9 cellular contexts compared by ENCODE assay signal in the genomic region with DNA sequence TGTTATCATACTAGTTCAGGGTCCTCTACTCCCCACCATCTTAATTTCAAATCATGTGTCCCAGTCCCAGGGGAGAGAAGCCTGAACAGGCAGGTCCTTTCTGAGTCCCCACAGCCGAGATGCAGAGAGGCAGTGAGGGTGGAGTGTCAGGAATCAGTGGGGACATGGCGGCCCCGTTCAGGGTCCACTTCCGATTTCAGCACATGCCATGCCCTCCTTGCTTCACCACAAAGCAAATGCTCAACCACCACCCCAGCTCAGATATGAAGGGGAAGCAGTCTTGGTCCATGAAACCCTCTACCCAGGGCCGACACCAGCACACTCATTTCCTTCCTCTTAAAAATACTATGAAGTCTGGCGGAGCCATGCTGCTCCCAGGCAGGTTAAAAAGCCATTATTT. TPM values are rescaled to one million over a fixed set of nuclear protein-coding genes. Genes with fewer than 3 reads are reported as not detected.
DNase-seq lines count a peak whose midpoint lies in the region; ATAC-seq and TF ChIP-seq lines count a peak whose summit lies in the region.
"Had no signal": no experiment of that assay in that cellular context is flagged by ENCODE, and none has a peak within 500 bp of the region (broad histone marks: within the 10 kb centered on the region; RNA-seq: fewer than 3 reads in every experiment).

No MANE protein-coding gene starts in this region.

- WGBS in upper lobe of left lung, 2 donors, result 38 to 67% methylated on average over 6 of the region's 6 CpGs

- H3K36me3 Mint-ChIP-seq in activated naive CD4-positive, alpha-beta T cell treated with anti-CD3 and anti-CD28 coated beads, Interleukin-2, amount 50 U/mL, for 24 hours, result no peaks in the 10 kb centered on the region
- peaks cover 72% of the 10 kb centered on the region for H3K36me3 Mint-ChIP-seq in effector memory CD8-positive, alpha-beta T cell (ENCODE audit: insufficient read depth)

- no peak for TF ChIP-seq POLR2A in upper lobe of left lung (IDR thresholded peaks at IDR 0.05)
- no peak for TF ChIP-seq POLR2A in breast epithelium (IDR thresholded peaks at IDR 0.05)

- no peaks in the 10 kb centered on the region for H3K9me3 ChIP-seq in upper lobe of left lung
- H3K9me3 ChIP-seq in breast epithelium, result no peaks in the 10 kb centered on the region
- H3K9me3 ChIP-seq: HAP-1 had no signal

- intact Hi-C loops in breast epithelium (cut with DNase I; ENCODE audit: low total_unique reads), result no loop called here

- DNase-seq in activated naive CD4-positive, alpha-beta T cell (lab: John Stamatoyannopoulos, UW), result no peak
- peak; percentile 16 for DNase-seq in OCI-M1 (lab: John Stamatoyannopoulos, UW)
- no peak for DNase-seq in effector memory CD8-positive, alpha-beta T cell
- peak in 1 of 2 donors; percentile 68 for DNase-seq in upper lobe of left lung
- DNase-seq in DMS153 (lab: John Stamatoyannopoulos, UW), result no peak
- DNase-seq in breast epithelium (ENCODE audit: low spot score in 2 of 2), result no peak
- no peak for DNase-seq in SW480 (ENCODE audit: low spot score)

- ATAC-seq in effector memory CD8-positive, alpha-beta T cell (replicated peaks), result peak; percentile 9
- ATAC-seq in upper lobe of left lung (ENCODE audit: low FRiP score in 2 of 2), result peak in 1 of 2 donors; percentile 1

- H3K4me1 Mint-ChIP-seq in activated naive CD4-positive, alpha-beta T cell treated with anti-CD3 and anti-CD28 coated beads, Interleukin-2, amount 50 U/mL, for 24 hours, result peaks cover 22% of the 10 kb centered on the region
- H3K4me1 Mint-ChIP-seq in effector memory CD8-positive, alpha-beta T cell (ENCODE audit: low read depth in 2 of 2), result peaks cover 16 to 21% of the 10 kb centered on the region in 2 donors

- H3K4me3 ChIP-seq in upper lobe of left lung, result no peak overlapping the region
- H3K4me3 ChIP-seq in breast epithelium, result no peak overlapping the region
- H3K4me3 ChIP-seq: HAP-1 had no signal

- H3K36me3 ChIP-seq in upper lobe of left lung, result no peaks in the 10 kb centered on the region
- H3K36me3 ChIP-seq in breast epithelium, result no peaks in the 10 kb centered on the region
- H3K36me3 ChIP-seq: HAP-1 had no signal

- no peaks in the 10 kb centered on the region for H3K9me3 Mint-ChIP-seq in activated naive CD4-positive, alpha-beta T cell treated with anti-CD3 and anti-CD28 coated beads, Interleukin-2, amount 50 U/mL, for 24 hours
- H3K9me3 Mint-ChIP-seq in effector memory CD8-positive, alpha-beta T cell, result no peaks in the 10 kb centered on the region

- no peak for TF ChIP-seq CTCF in upper lobe of left lung (IDR thresholded peaks at IDR 0.05)
- no peak for TF ChIP-seq CTCF in breast epithelium (IDR thresholded peaks at IDR 0.05)

- peaks cover 14 to 39% (median 30%) of the 10 kb centered on the region in 4 donors for H3K4me1 ChIP-seq in upper lobe of left lung
- H3K4me1 ChIP-seq in breast epithelium, result peaks cover 8 to 17% of the 10 kb centered on the region in 2 donors

- peaks cover 2% of the 10 kb centered on the region for H3K27me3 Mint-ChIP-seq in activated naive CD4-positive, alpha-beta T cell treated with anti-CD3 and anti-CD28 coated beads, Interleukin-2, amount 50 U/mL, for 24 hours
- peaks cover 0 to 15% of the 10 kb centered on the region in 2 donors for H3K27me3 Mint-ChIP-seq in effector memory CD8-positive, alpha-beta T cell

- peak overlapping the region; percentile 62 to 73 (median 68) for H3K27ac ChIP-seq in upper lobe of left lung
- H3K27ac ChIP-seq in breast epithelium, result no peak overlapping the region

- H3K4me3 Mint-ChIP-seq in activated naive CD4-positive, alpha-beta T cell treated with anti-CD3 and anti-CD28 coated beads, Interleukin-2, amount 50 U/mL, for 24 hours, result no peak overlapping the region
- H3K4me3 Mint-ChIP-seq in effector memory CD8-positive, alpha-beta T cell, result peak overlapping the region; percentile 10 to 60

- no peaks in the 10 kb centered on the region for H3K27me3 ChIP-seq in upper lobe of left lung
- H3K27me3 ChIP-seq in breast epithelium, result no peaks in the 10 kb centered on the region

- no peak for TF ChIP-seq EP300 in upper lobe of left lung (IDR thresholded peaks at IDR 0.05)

- H3K27ac Mint-ChIP-seq in activated naive CD4-positive, alpha-beta T cell treated with anti-CD3 and anti-CD28 coated beads, Interleukin-2, amount 50 U/mL, for 24 hours, result peak overlapping the region; percentile 14
- H3K27ac Mint-ChIP-seq in effector memory CD8-positive, alpha-beta T cell, result peak overlapping the region in 1 of 2 donors; percentile 95

RNA-seq across cellular contexts. Expression of gene SEMA4A, which starts 5.1 kb away (rescaled TPM):
- total RNA-seq in upper lobe of left lung, result 10 to 100 TPM; 28.9 to 65.9 (median 33.5) TPM
- total RNA-seq in breast epithelium, result 10 to 100 TPM in 1 of 3 donors, 1 to 10 TPM in 2; 1.4 to 21.5 (median 9.2) TPM

RNA-seq across cellular contexts. Expression of gene LMNA, which starts 33.7 kb away (rescaled TPM):
- 1,000 to 10,000 TPM in 1 of 6 donors, 100 to 1,000 TPM in 5; 156 to 1,281 (median 388) TPM for total RNA-seq in upper lobe of left lung
- total RNA-seq in breast epithelium, result 100 to 1,000 TPM; 292 to 367 (median 319) TPM

RNA-seq across cellular contexts. Expression of gene SLC25A44, which starts 45.7 kb away (rescaled TPM):
- total RNA-seq in upper lobe of left lung (10 to 100 TPM; 11.0 to 27.4 (median 21.1) TPM), breast epithelium (10 to 100 TPM; 10.7 to 23.7 (median 13.8) TPM)

Comparison
In these comparisons a context has a peak if more than half of its experiments do, and no peak if none do; other contexts are left out.
1. H3K27ac ChIP-seq: peak in upper lobe of left lung (4 of 4); none in breast epithelium (0 of 2).